30 cellular contexts compared by ENCODE assay signal in genomic region chrX:109186939-109187338, GRCh38.
"Had no signal": no experiment of that assay in that cellular context is flagged by ENCODE, and none has a peak within 500 bp of the region (broad histone marks: within the 10 kb centered on the region; RNA-seq: fewer than 3 reads in every experiment).

No MANE protein-coding gene starts in this region.

- H3K4me3 Mint-ChIP-seq: immature natural killer cell; naive thymus-derived CD8-positive, alpha-beta T cell; nephron; neural crest cell; stimulated activated effector memory CD8-positive, alpha-beta T cell treated with anti-CD3 and anti-CD28 coated beads, Interleukin-12 subunit alpha, Interleukin-12 subunit beta, amount 100 ng/mL, for 72 hours; stimulated activated naive CD8-positive, alpha-beta T cell treated with anti-CD3 and anti-CD28 coated beads, Interleukin-15, Interleukin-2, amounts not matched to agents 100 ng/mL and 50 ng/mL, for 24 hours had no signal

- DNase-seq: hypothalamus; immature natural killer cell; kidney; left colon; left lung; lower lobe of right lung; mammary epithelial cell; mesenchymal stem cell; naive thymus-derived CD8-positive, alpha-beta T cell; nucleus accumbens; pancreas; posterior cingulate gyrus; retina; right cardiac atrium; stimulated activated CD4-positive, alpha-beta T cell treated with anti-CD3 and anti-CD28 coated beads, Interleukin-4, amount 100 ng/mL, for 24 hours; stimulated activated naive CD4-positive, alpha-beta T cell; tibial artery; trophoblast cell; upper lobe of right lung had no signal

- H3K27ac Mint-ChIP-seq: immature natural killer cell; naive thymus-derived CD8-positive, alpha-beta T cell; nephron; stimulated activated effector memory CD8-positive, alpha-beta T cell treated with anti-CD3 and anti-CD28 coated beads, Interleukin-12 subunit alpha, Interleukin-12 subunit beta, amount 100 ng/mL, for 72 hours; stimulated activated naive CD8-positive, alpha-beta T cell treated with anti-CD3 and anti-CD28 coated beads, Interleukin-15, Interleukin-2, amounts not matched to agents 100 ng/mL and 50 ng/mL, for 24 hours had no signal

- H3K4me1 ChIP-seq: left lung, lower lobe of right lung, pancreas, prostate gland, suprapubic skin, tibial artery, upper lobe of right lung had no signal

- H3K9me3 ChIP-seq: left lung, lower lobe of right lung, pancreas, prostate gland, suprapubic skin, thoracic aorta, tibial artery, upper lobe of right lung had no signal

- H3K27me3 ChIP-seq: left lung, suprapubic skin, tibial artery, upper lobe of right lung had no signal

- FAIRE-seq: islet of Langerhans, kidney, pancreas, urothelium cell line had no signal

- H3K27me3 Mint-ChIP-seq: stimulated activated naive CD8-positive, alpha-beta T cell treated with anti-CD3 and anti-CD28 coated beads, Interleukin-15, Interleukin-2, amounts not matched to agents 100 ng/mL and 50 ng/mL, for 24 hours had no signal

- ATAC-seq: left colon; left lung; lower lobe of right lung; naive thymus-derived CD8-positive, alpha-beta T cell; pancreas; right cardiac atrium; sciatic nerve; stimulated activated effector memory CD8-positive, alpha-beta T cell treated with anti-CD3 and anti-CD28 coated beads, Interleukin-12 subunit alpha, Interleukin-12 subunit beta, amount 100 ng/mL, for 72 hours; upper lobe of right lung had no signal

- H3K36me3 ChIP-seq: left lung, lower lobe of right lung, pancreas, prostate gland, suprapubic skin, thoracic aorta, tibial artery, upper lobe of right lung had no signal

- H3K27ac ChIP-seq: left lung, lower lobe of right lung, pancreas, prostate gland, skin epidermis, suprapubic skin, thoracic aorta, tibial artery, upper lobe of right lung had no signal

- H3K36me3 Mint-ChIP-seq: immature natural killer cell; stimulated activated effector memory CD8-positive, alpha-beta T cell treated with anti-CD3 and anti-CD28 coated beads, Interleukin-12 subunit alpha, Interleukin-12 subunit beta, amount 100 ng/mL, for 72 hours had no signal

- H3K4me3 ChIP-seq: left lung, lower lobe of right lung, pancreas, prostate gland, skin epidermis, suprapubic skin, thoracic aorta, tibial artery, upper lobe of right lung had no signal

- H3K4me1 Mint-ChIP-seq: immature natural killer cell; naive thymus-derived CD8-positive, alpha-beta T cell; neural crest cell; stimulated activated effector memory CD8-positive, alpha-beta T cell treated with anti-CD3 and anti-CD28 coated beads, Interleukin-12 subunit alpha, Interleukin-12 subunit beta, amount 100 ng/mL, for 72 hours had no signal

- H3K9me3 Mint-ChIP-seq: nephron; neural crest cell; stimulated activated naive CD8-positive, alpha-beta T cell treated with anti-CD3 and anti-CD28 coated beads, Interleukin-15, Interleukin-2, amounts not matched to agents 100 ng/mL and 50 ng/mL, for 24 hours had no signal
